25 cellular contexts compared by ENCODE assay signal in genomic region chr4:175708739-175709138, GRCh38.
"Had no signal": no experiment of that assay in that cellular context is flagged by ENCODE, and none has a peak within 500 bp of the region (broad histone marks: within the 10 kb centered on the region; RNA-seq: fewer than 3 reads in every experiment).

No MANE protein-coding gene starts in this region.

- H3K27ac ChIP-seq: stomach, suprapubic skin, testis, thoracic aorta, thyroid gland, tibial artery, tibial nerve, transverse colon, upper lobe of left lung, upper lobe of right lung, uterus, vagina had no signal

- H3K4me3 ChIP-seq: stomach, suprapubic skin, testis, thoracic aorta, thyroid gland, tibial artery, tibial nerve, transverse colon, upper lobe of left lung, upper lobe of right lung, uterus, vagina had no signal

- H3K9me3 ChIP-seq: suprapubic skin, testis, thoracic aorta, thyroid gland, tibial artery, tibial nerve, transverse colon, upper lobe of left lung, upper lobe of right lung, uterus, vagina had no signal

- H3K27me3 ChIP-seq: stomach, suprapubic skin, testis, thyroid gland, tibial artery, tibial nerve, transverse colon, upper lobe of left lung, upper lobe of right lung, uterus, vagina had no signal

- DNase-seq: stimulated activated CD4-positive, alpha-beta T cell treated with anti-CD3 and anti-CD28 coated beads, Interleukin-2, amount 100 ng/mL, for 48 hours; stimulated activated CD4-positive, alpha-beta T cell treated with anti-CD3 and anti-CD28 coated beads, Interleukin-4, amount 100 ng/mL, for 1 hour; stimulated activated CD4-positive, alpha-beta T cell treated with anti-CD3 and anti-CD28 coated beads, Interleukin-4, amount 100 ng/mL, for 24 hours; stimulated activated CD8-positive, alpha-beta memory T cell treated with anti-CD3 and anti-CD28 coated beads, Interleukin-4, amount 100 ng/mL, for 48 hours; stimulated activated naive B cell treated with anti-CD40 and anti-IgM and Interleukin-4, amounts not matched to agents 10 μg/mL and 1 μg/mL and 100 μg/mL, for 72 hours; stimulated activated naive CD4-positive, alpha-beta T cell; stimulated activated naive CD4-positive, alpha-beta T cell treated with Interleukin-2 at 50 U/mL for 16 hours; stimulated activated naive CD8-positive, alpha-beta T cell treated with anti-CD3 and anti-CD28 coated beads, Interleukin-15, amount 100 ng/mL, for 72 hours; stimulated activated naive CD8-positive, alpha-beta T cell treated with anti-CD3 and anti-CD28 coated beads, Interleukin-15, Interleukin-2, amounts not matched to agents 100 U/mL and 50 U/mL, for 24 hours; stomach; substantia nigra; testis; thyroid gland; tibial artery; transverse colon; trophoblast cell; upper lobe of left lung; upper lobe of right lung; uterus had no signal

- H3K4me1 ChIP-seq: stomach, suprapubic skin, testis, thyroid gland, tibial nerve, transverse colon, upper lobe of left lung, upper lobe of right lung, uterus, vagina had no signal

- H3K36me3 ChIP-seq: stomach, suprapubic skin, thoracic aorta, thyroid gland, tibial artery, tibial nerve, transverse colon, upper lobe of left lung, upper lobe of right lung, uterus, vagina had no signal

- ATAC-seq: stimulated activated effector memory CD8-positive, alpha-beta T cell treated with anti-CD3 and anti-CD28 coated beads, Interleukin-12 subunit alpha, Interleukin-12 subunit beta, amount 100 ng/mL, for 72 hours; stimulated activated memory B cell treated with anti-CD40 and anti-IgM and Interleukin-4, amounts not matched to agents 10 μg/mL and 1 μg/mL and 100 μg/mL, for 72 hours; stimulated activated naive B cell treated with anti-CD40 and anti-IgM and Interleukin-4, amounts not matched to agents 10 μg/mL and 1 μg/mL and 100 μg/mL, for 72 hours; stimulated activated naive CD8-positive, alpha-beta T cell treated with anti-CD3 and anti-CD28 coated beads, Interleukin-15, amount 100 ng/mL, for 72 hours; stimulated activated naive CD8-positive, alpha-beta T cell treated with anti-CD3 and anti-CD28 coated beads, Interleukin-15, Interleukin-2, amounts not matched to agents 100 U/mL and 50 U/mL, for 24 hours; upper lobe of right lung had no signal
